Comparison of ENCODE assay signal across 19 cellular contexts in genomic region chr6:85250586-85251216, GRCh38.
DNase-seq lines count a peak whose midpoint lies in the region; ATAC-seq and TF ChIP-seq lines count a peak whose summit lies in the region.
"Had no signal": no experiment of that assay in that cellular context is flagged by ENCODE, and none has a peak within 500 bp of the region (broad histone marks: within the 10 kb centered on the region; RNA-seq: fewer than 3 reads in every experiment).

No MANE protein-coding gene starts in this region.

- TF ChIP-seq CTCF in endodermal cell (conservative IDR thresholded peaks at IDR 0.05) (no peak), left lung (IDR thresholded peaks at IDR 0.05) (no peak)

- H3K4me3 ChIP-seq in endodermal cell (ENCODE audit: low read length) (peak overlapping the region; percentile 13), left lung (no peak overlapping the region), aorta (ENCODE audit: low read length in 2 of 2) (no peak overlapping the region)
- H3K4me3 ChIP-seq: GM12878, pancreas had no signal

- peak; percentile 82 for ATAC-seq in Right ventricle myocardium inferior
- peak; percentile 88 for ATAC-seq in left lung
- ATAC-seq in aorta (ENCODE audit: low FRiP score): peak; percentile 83
- ATAC-seq: activated CD8-positive, alpha-beta T cell treated with anti-CD3 and anti-CD28 coated beads for 36 hours; activated T-cell treated with anti-CD3 and anti-CD28 coated beads, Interleukin-2, amount 50 U/mL, for 72 hours; GM12878 had no signal

- no peaks in the 10 kb centered on the region for H3K36me3 Mint-ChIP-seq in endodermal cell (ENCODE audit: low read depth)
- H3K36me3 Mint-ChIP-seq: naive B cell had no signal

- H3K27ac ChIP-seq in endodermal cell (ENCODE audit: low read depth, low read length) (no peak overlapping the region), left lung (no peak overlapping the region), aorta (ENCODE audit: low read depth in 1 of 2, low read length in 2 of 2) (no peak overlapping the region)
- H3K27ac ChIP-seq: epithelial cell of prostate, pancreas, RWPE1, VCaP had no signal

- no peak overlapping the region for H3K4me3 Mint-ChIP-seq in endodermal cell
- H3K4me3 Mint-ChIP-seq: activated CD8-positive, alpha-beta T cell treated with anti-CD3 and anti-CD28 coated beads for 36 hours; activated T-cell treated with anti-CD3 and anti-CD28 coated beads, Interleukin-2, amount 50 U/mL, for 72 hours; IgD-negative memory B cell; naive B cell had no signal

- no peak for TF ChIP-seq POLR2A in erythroblast (IDR thresholded peaks at IDR 0.05; ENCODE audit: low read length)

- WGBS in endodermal cell (ENCODE audit: insufficient coverage in 1 of 2, insufficient read length in 1 of 2), 2 experiments: 93 to 100% methylated on average over 1 to 4 of the region's 5 CpGs
- WGBS in aorta, 2 donors: 59 to 63% methylated on average over 5 of the region's 5 CpGs

- no peak overlapping the region for H3K27ac Mint-ChIP-seq in endodermal cell
- H3K27ac Mint-ChIP-seq: activated CD8-positive, alpha-beta T cell treated with anti-CD3 and anti-CD28 coated beads for 36 hours; activated T-cell treated with anti-CD3 and anti-CD28 coated beads, Interleukin-2, amount 50 U/mL, for 72 hours; IgD-negative memory B cell; naive B cell had no signal

- no peak for DNase-seq in Right ventricle myocardium inferior (ENCODE audit: missing footprints)
- DNase-seq in cardiac septum (ENCODE audit: low spot score): no peak
- DNase-seq in endodermal cell: no peak
- no peak for DNase-seq in left lung
- no peak for DNase-seq in aorta
- no peak for DNase-seq in stimulated activated CD4-positive, alpha-beta T cell treated with anti-CD3 and anti-CD28 coated beads, Interleukin-15, amount 100 ng/mL, for 24 hours
- DNase-seq in erythroblast (lab: John Stamatoyannopoulos, UW): no peak
- no peak for DNase-seq in NCI-H187 treated with DMSO at 0.1 percent for 48 hours (lab: John Stamatoyannopoulos, UW)
- DNase-seq: activated CD8-positive, alpha-beta T cell treated with anti-CD3 and anti-CD28 coated beads for 36 hours; activated T-cell treated with anti-CD3 and anti-CD28 coated beads, Interleukin-2, amount 50 U/mL, for 72 hours; hypothalamus; naive B cell; pancreas; stimulated activated naive CD4-positive, alpha-beta T cell had no signal

- H3K36me3 ChIP-seq in endodermal cell (ENCODE audit: control insufficient read depth, insufficient read depth, low read length) (no peaks in the 10 kb centered on the region), left lung (no peaks in the 10 kb centered on the region), aorta (ENCODE audit: control insufficient read depth in 1 of 2, insufficient read depth in 2 of 2, low read length in 1 of 2) (no peaks in the 10 kb centered on the region)
- H3K36me3 ChIP-seq: pancreas had no signal

- H3K4me1 Mint-ChIP-seq in endodermal cell: peaks cover 10% of the 10 kb centered on the region
- H3K4me1 Mint-ChIP-seq: IgD-negative memory B cell, naive B cell had no signal

- peaks cover 52% of the 10 kb centered on the region for H3K9me3 ChIP-seq in endodermal cell (ENCODE audit: control insufficient read depth, low read length)
- H3K9me3 ChIP-seq in left lung: peaks cover 0 to 21% of the 10 kb centered on the region in 2 donors
- no peaks in the 10 kb centered on the region for H3K9me3 ChIP-seq in aorta (ENCODE audit: control insufficient read depth, low read length)
- H3K9me3 ChIP-seq: pancreas had no signal

- H3K4me1 ChIP-seq in endodermal cell (ENCODE audit: control insufficient read depth, insufficient read depth, low read length) (no peaks in the 10 kb centered on the region), left lung (no peaks in the 10 kb centered on the region), aorta (ENCODE audit: control insufficient read depth in 1 of 2, insufficient read depth in 2 of 2, low read length in 2 of 2) (no peaks in the 10 kb centered on the region)
- H3K4me1 ChIP-seq: pancreas had no signal

- H3K9me3 Mint-ChIP-seq in endodermal cell: peaks cover 33% of the 10 kb centered on the region

- H3K27me3 ChIP-seq in endodermal cell (ENCODE audit: control insufficient read depth, insufficient read depth, low read length, poor library complexity, severe bottlenecking) (no peaks in the 10 kb centered on the region), left lung (no peaks in the 10 kb centered on the region), aorta (ENCODE audit: control insufficient read depth in 1 of 2, insufficient read depth in 2 of 2, low read length in 1 of 2) (no peaks in the 10 kb centered on the region)
- H3K27me3 ChIP-seq: pancreas had no signal

- H3K27me3 Mint-ChIP-seq in endodermal cell (ENCODE audit: insufficient read depth): peaks cover 7% of the 10 kb centered on the region
- H3K27me3 Mint-ChIP-seq: activated CD8-positive, alpha-beta T cell treated with anti-CD3 and anti-CD28 coated beads for 36 hours had no signal

- intact Hi-C loops in Right ventricle myocardium inferior (cut with DNase I): no loop called here
- intact Hi-C loops in cardiac septum (cut with DNase I): no loop called here
- intact Hi-C loops in left lung (cut with DNase I): no loop called here
- intact Hi-C loops in aorta (cut with DNase I): no loop called here

- H3K9ac ChIP-seq in endodermal cell (ENCODE audit: extremely low read depth, low read length, poor library complexity, severe bottlenecking): no peak overlapping the region
